Comparison of ENCODE assay signal across 10 cellular contexts in the genomic region with DNA sequence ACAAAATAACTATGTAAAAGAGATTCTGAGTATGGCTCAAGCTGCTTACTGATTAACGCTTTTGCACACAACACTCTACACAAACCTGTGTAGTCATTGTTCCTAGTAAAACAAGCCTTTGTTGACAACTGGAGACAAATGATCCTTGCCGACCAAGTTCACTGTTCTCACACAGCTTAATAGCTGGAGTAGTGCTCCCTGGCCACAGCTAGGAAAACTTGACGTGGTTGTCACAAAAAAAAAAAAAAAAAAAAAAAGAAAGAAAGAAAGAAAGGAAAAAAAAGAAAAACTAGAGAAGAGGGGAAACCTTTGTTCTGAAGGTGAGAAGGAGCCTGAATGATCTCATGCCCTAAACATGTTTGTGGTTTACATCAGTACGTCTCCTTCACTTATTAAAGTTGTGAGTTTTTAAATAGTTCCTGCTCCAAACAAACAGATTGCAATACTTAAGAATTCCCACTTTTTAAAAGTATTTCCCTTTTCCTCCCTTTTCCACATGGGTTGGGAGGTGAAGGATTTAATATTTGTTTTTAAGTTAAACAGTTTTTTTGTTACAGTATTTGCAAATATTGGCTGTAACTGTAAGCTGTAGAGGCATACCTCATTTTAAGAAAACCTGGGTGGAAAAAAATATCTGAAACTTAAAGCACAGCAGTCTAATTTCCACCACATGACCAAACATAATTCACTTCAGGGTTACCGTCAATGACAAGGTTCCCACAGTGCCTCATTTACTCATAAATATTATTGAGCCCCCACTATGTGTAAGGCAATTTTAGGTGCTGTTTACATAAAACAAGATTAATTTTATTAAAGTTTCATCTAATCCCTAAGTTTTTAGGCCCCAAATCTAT.
DNase-seq lines count a peak whose midpoint lies in the region; ATAC-seq and TF ChIP-seq lines count a peak whose summit lies in the region.
"Had no signal": no experiment of that assay in that cellular context is flagged by ENCODE, and none has a peak within 500 bp of the region (broad histone marks: within the 10 kb centered on the region; RNA-seq: fewer than 3 reads in every experiment).

No MANE protein-coding gene starts in this region.

- H3K9me3 Mint-ChIP-seq in activated naive CD8-positive, alpha-beta T cell treated with anti-CD3 and anti-CD28 coated beads for 36 hours: peaks cover 4% of the 10 kb centered on the region

- intact Hi-C loops in testis (cut with DNase I; ENCODE audit: low total_unique reads): no loop called here

- no peaks in the 10 kb centered on the region for H3K27me3 Mint-ChIP-seq in activated naive CD8-positive, alpha-beta T cell treated with anti-CD3 and anti-CD28 coated beads for 36 hours

- no peak overlapping the region for H3K4me3 ChIP-seq in testis

- H3K36me3 ChIP-seq in testis (ENCODE audit: low read depth, missing control alignments): no peaks in the 10 kb centered on the region

- no peak for TF ChIP-seq POLR2A in testis (IDR thresholded peaks at IDR 0.05)

- WGBS in testis, 2 donors: 26 to 31% methylated on average over 5 of the region's 5 CpGs

- peak overlapping the region; percentile 1 for H3K4me3 Mint-ChIP-seq in activated naive CD8-positive, alpha-beta T cell treated with anti-CD3 and anti-CD28 coated beads for 36 hours

- H3K36me3 Mint-ChIP-seq in activated naive CD8-positive, alpha-beta T cell treated with anti-CD3 and anti-CD28 coated beads for 36 hours: peaks cover 7% of the 10 kb centered on the region

- peak; percentile 30 for DNase-seq in NCI-H2107 treated with DMSO at 0.1 percent for 48 hours (lab: John Stamatoyannopoulos, UW; ENCODE audit: unreplicated experiment)
- DNase-seq in NCI-H2107 (lab: John Stamatoyannopoulos, UW): no peak
- no peak for DNase-seq in activated naive CD8-positive, alpha-beta T cell treated with anti-CD3 and anti-CD28 coated beads for 36 hours
- DNase-seq in iris pigment epithelial cell (ENCODE audit: low read depth): peak; percentile 78
- DNase-seq in testis: no peak
- no peak for DNase-seq in DMS79 (lab: John Stamatoyannopoulos, UW)
- DNase-seq: NCI-H187; stimulated activated CD4-positive, alpha-beta T cell treated with anti-CD3 and anti-CD28 coated beads, Interleukin-4, amount 100 ng/mL, for 24 hours had no signal

- H3K27me3 ChIP-seq in testis: no peaks in the 10 kb centered on the region

- ATAC-seq in GM18502 (IDR thresholded peaks at IDR 0.05; ENCODE audit: poor library complexity, unreplicated experiment) (no peak), GM19035 (IDR thresholded peaks at IDR 0.05; ENCODE audit: unreplicated experiment) (no peak)

- H3K27ac Mint-ChIP-seq in activated naive CD8-positive, alpha-beta T cell treated with anti-CD3 and anti-CD28 coated beads for 36 hours: peak overlapping the region; percentile 72

- no peak for TF ChIP-seq CTCF in testis (IDR thresholded peaks at IDR 0.05)

- no peaks in the 10 kb centered on the region for H3K9me3 ChIP-seq in testis

- peaks cover 11% of the 10 kb centered on the region for H3K4me1 ChIP-seq in testis

- peaks cover 37% of the 10 kb centered on the region for H3K4me1 Mint-ChIP-seq in activated naive CD8-positive, alpha-beta T cell treated with anti-CD3 and anti-CD28 coated beads for 36 hours

- peak overlapping the region; percentile 28 to 82 for H3K27ac ChIP-seq in testis

Comparison
In these comparisons a context has a peak if more than half of its experiments do, and no peak if none do; other contexts are left out.
1. DNase-seq: peak in NCI-H2107 treated with DMSO at 0.1 percent for 48 hours (single experiment) and iris pigment epithelial cell (single experiment); none in NCI-H2107 (single experiment), activated naive CD8-positive, alpha-beta T cell treated with anti-CD3 and anti-CD28 coated beads for 36 hours (single experiment), testis (single experiment) and DMS79 (single experiment).